10 cellular contexts compared by ENCODE assay signal in genomic region chr2:144454466-144455287, GRCh38.
DNase-seq lines count a peak whose midpoint lies in the region; ATAC-seq and TF ChIP-seq lines count a peak whose summit lies in the region.
"Had no signal": no experiment of that assay in that cellular context is flagged by ENCODE, and none has a peak within 500 bp of the region (broad histone marks: within the 10 kb centered on the region; RNA-seq: fewer than 3 reads in every experiment).

No MANE protein-coding gene starts in this region.

- DNase-seq in activated naive CD8-positive, alpha-beta T cell treated with anti-CD3 and anti-CD28 coated beads for 36 hours: no peak
- DNase-seq in fibroblast of the aortic adventitia (ENCODE audit: low read depth) (peak; percentile 36), suprapubic skin (ENCODE audit: low spot score in 2 of 2) (no peak), GM20000 (ENCODE audit: low spot score) (no peak), WTC11 (ENCODE audit: low spot score) (no peak), GOT3 (lab: John Stamatoyannopoulos, UW) (no peak)
- DNase-seq: NCI-H146 had no signal

- no peak overlapping the region for H3K4me3 Mint-ChIP-seq in activated naive CD8-positive, alpha-beta T cell
- H3K4me3 Mint-ChIP-seq in activated naive CD8-positive, alpha-beta T cell treated with anti-CD3 and anti-CD28 coated beads for 36 hours: no peak overlapping the region
- H3K4me3 Mint-ChIP-seq in IgD-negative memory B cell (peak overlapping the region in 3 of 4 donors; percentile 5 to 74 (median 23)), WTC11 (no peak overlapping the region)

- H3K27me3 Mint-ChIP-seq in activated naive CD8-positive, alpha-beta T cell: peaks cover 2% of the 10 kb centered on the region
- H3K27me3 Mint-ChIP-seq in activated naive CD8-positive, alpha-beta T cell treated with anti-CD3 and anti-CD28 coated beads for 36 hours: peaks cover 25% of the 10 kb centered on the region
- H3K27me3 Mint-ChIP-seq in IgD-negative memory B cell (no peaks in the 10 kb centered on the region), WTC11 (ENCODE audit: low read depth) (peaks cover 17% of the 10 kb centered on the region)

- H3K9me3 ChIP-seq in suprapubic skin: no peaks in the 10 kb centered on the region

- TF ChIP-seq POLR2A in suprapubic skin (IDR thresholded peaks at IDR 0.05): no peak

- TF ChIP-seq EP300 in suprapubic skin (IDR thresholded peaks at IDR 0.05): no peak

- H3K9me3 Mint-ChIP-seq in activated naive CD8-positive, alpha-beta T cell (ENCODE audit: low read depth): no peaks in the 10 kb centered on the region
- no peaks in the 10 kb centered on the region for H3K9me3 Mint-ChIP-seq in activated naive CD8-positive, alpha-beta T cell treated with anti-CD3 and anti-CD28 coated beads for 36 hours
- no peaks in the 10 kb centered on the region for H3K9me3 Mint-ChIP-seq in IgD-negative memory B cell
- no peaks in the 10 kb centered on the region for H3K9me3 Mint-ChIP-seq in WTC11

- H3K4me1 ChIP-seq in suprapubic skin: peaks cover 54% of the 10 kb centered on the region

- POLR2A ChIA-PET in WTC11 (lab: Charles Lee): no interaction called here

- H3K27ac Mint-ChIP-seq in activated naive CD8-positive, alpha-beta T cell: peak overlapping the region; percentile 2
- H3K27ac Mint-ChIP-seq in activated naive CD8-positive, alpha-beta T cell treated with anti-CD3 and anti-CD28 coated beads for 36 hours: no peak overlapping the region
- peak overlapping the region; percentile 9 to 89 (median 71) for H3K27ac Mint-ChIP-seq in IgD-negative memory B cell
- H3K27ac Mint-ChIP-seq in WTC11: no peak overlapping the region

- H3K27ac ChIP-seq in suprapubic skin: peak overlapping the region; percentile 10
- H3K27ac ChIP-seq: epithelial cell of prostate had no signal

- TF ChIP-seq CTCF in fibroblast of the aortic adventitia (IDR thresholded peaks at IDR 0.05; ENCODE audit: insufficient read depth, low read length): no peak
- TF ChIP-seq CTCF in suprapubic skin (IDR thresholded peaks at IDR 0.05): no peak
- no peak for TF ChIP-seq CTCF in GM20000 (IDR thresholded peaks at IDR 0.05; ENCODE audit: extremely low read depth, missing control alignments)
- TF ChIP-seq CTCF in WTC11 (IDR thresholded peaks at IDR 0.05): no peak

- CTCF ChIA-PET in WTC11 (lab: Charles Lee): no interaction called here

- no peaks in the 10 kb centered on the region for H3K36me3 ChIP-seq in suprapubic skin

- H3K4me3 ChIP-seq in fibroblast of the aortic adventitia (ENCODE audit: low read depth, low read length): peak overlapping the region; percentile 29
- no peak overlapping the region for H3K4me3 ChIP-seq in suprapubic skin

- whole genome bisulfite sequencing in suprapubic skin: 45% methylated on average over 8 of the region's 8 CpGs

- H3K27me3 ChIP-seq in suprapubic skin: no peaks in the 10 kb centered on the region

- H3K36me3 Mint-ChIP-seq in activated naive CD8-positive, alpha-beta T cell: peaks cover 3% of the 10 kb centered on the region
- H3K36me3 Mint-ChIP-seq in activated naive CD8-positive, alpha-beta T cell treated with anti-CD3 and anti-CD28 coated beads for 36 hours: peaks cover 2% of the 10 kb centered on the region
- H3K36me3 Mint-ChIP-seq in IgD-negative memory B cell (no peaks in the 10 kb centered on the region), WTC11 (no peaks in the 10 kb centered on the region)

- peaks cover 33% of the 10 kb centered on the region for H3K4me1 Mint-ChIP-seq in activated naive CD8-positive, alpha-beta T cell (ENCODE audit: low read depth)
- peaks cover 43% of the 10 kb centered on the region for H3K4me1 Mint-ChIP-seq in activated naive CD8-positive, alpha-beta T cell treated with anti-CD3 and anti-CD28 coated beads for 36 hours
- H3K4me1 Mint-ChIP-seq in IgD-negative memory B cell (peaks cover 41 to 74% (median 56%) of the 10 kb centered on the region in 3 donors), WTC11 (peaks cover 58% of the 10 kb centered on the region)

- no peak for ATAC-seq in WTC11

TF ChIP-seq in WTC11, 78 proteins besides CTCF, POLR2A, EP300 and RAD21:
- TF ChIP-seq ATF2 (CRISPR knock-in tag; IDR thresholded peaks at IDR 0.05; ENCODE audit: borderline replicate concordance, low read depth) (no peak), CBFB (CRISPR knock-in tag; IDR thresholded peaks at IDR 0.05; ENCODE audit: low read depth) (no peak), PRDM15 (CRISPR knock-in tag; IDR thresholded peaks at IDR 0.05) (no peak), ZMAT4 (CRISPR knock-in tag; IDR thresholded peaks at IDR 0.05) (no peak), E2F1 (CRISPR knock-in tag; IDR thresholded peaks at IDR 0.05) (no peak), NFE2L1 (CRISPR knock-in tag; IDR thresholded peaks at IDR 0.05) (no peak), FOXP4 (CRISPR knock-in tag; IDR thresholded peaks at IDR 0.05) (no peak)

Comparison
In these comparisons a context has a peak if more than half of its experiments do, and no peak if none do; other contexts are left out.
1. H3K27ac Mint-ChIP-seq: peak in activated naive CD8-positive, alpha-beta T cell (single experiment) and IgD-negative memory B cell (3 of 3); none in activated naive CD8-positive, alpha-beta T cell treated with anti-CD3 and anti-CD28 coated beads for 36 hours (single experiment) and WTC11 (single experiment).
2. H3K4me3 Mint-ChIP-seq: peak in IgD-negative memory B cell (3 of 4); none in activated naive CD8-positive, alpha-beta T cell (single experiment), activated naive CD8-positive, alpha-beta T cell treated with anti-CD3 and anti-CD28 coated beads for 36 hours (single experiment) and WTC11 (single experiment).